Comparison of ENCODE assay signal across 9 cellular contexts in genomic region chr11:128503231-128503991, GRCh38.
DNase-seq lines count a peak whose midpoint lies in the region; ATAC-seq and TF ChIP-seq lines count a peak whose summit lies in the region.
"Had no signal": no experiment of that assay in that cellular context is flagged by ENCODE, and none has a peak within 500 bp of the region (broad histone marks: within the 10 kb centered on the region; RNA-seq: fewer than 3 reads in every experiment).

No MANE protein-coding gene starts in this region.

- no peaks in the 10 kb centered on the region for H3K9me3 Mint-ChIP-seq in activated T-helper 17 cell treated with anti-CD3 and anti-CD28 coated beads, Interleukin-2, amount 50 U/mL, for 72 hours
- no peaks in the 10 kb centered on the region for H3K9me3 Mint-ChIP-seq in immature natural killer cell

- no peaks in the 10 kb centered on the region for H3K27me3 ChIP-seq in vagina

- peak; percentile 36 for ATAC-seq in activated T-helper 17 cell treated with anti-CD3 and anti-CD28 coated beads, Interleukin-2, amount 50 U/mL, for 72 hours (replicated peaks)
- ATAC-seq in GM18870 (IDR thresholded peaks at IDR 0.05; ENCODE audit: unreplicated experiment), result no peak

- H3K4me3 ChIP-seq in vagina, result no peak overlapping the region

- peak; percentile 25 for DNase-seq in stimulated activated CD4-positive, alpha-beta T cell treated with anti-CD3 and anti-CD28 coated beads, Interleukin-1b, Interleukin-23, amount 100 ng/mL, for 48 hours
- no peak for DNase-seq in stimulated activated CD4-positive, alpha-beta T cell treated with anti-CD3 and anti-CD28 coated beads, Interleukin-12 subunit alpha, Interleukin-12 subunit beta, amount 100 ng/mL, for 4 hours
- DNase-seq in immature natural killer cell (no peak), vagina (ENCODE audit: extremely low spot score in 2 of 2) (no peak), NCI-H2171 (lab: John Stamatoyannopoulos, UW) (no peak), OCI-M1 (lab: John Stamatoyannopoulos, UW) (no peak)
- DNase-seq: KG1 had no signal

- peaks cover 100% of the 10 kb centered on the region for H3K36me3 Mint-ChIP-seq in activated T-helper 17 cell treated with anti-CD3 and anti-CD28 coated beads, Interleukin-2, amount 50 U/mL, for 72 hours (ENCODE audit: low read depth)
- peaks cover 3 to 22% (median 19%) of the 10 kb centered on the region in 3 donors for H3K36me3 Mint-ChIP-seq in immature natural killer cell

- H3K27ac ChIP-seq in vagina, result peak overlapping the region; percentile 79

- H3K4me1 ChIP-seq in vagina, result peaks cover 98% of the 10 kb centered on the region

- peaks cover 82% of the 10 kb centered on the region for H3K4me1 Mint-ChIP-seq in activated T-helper 17 cell treated with anti-CD3 and anti-CD28 coated beads, Interleukin-2, amount 50 U/mL, for 72 hours
- H3K4me1 Mint-ChIP-seq in immature natural killer cell, result peaks cover 99 to 100% of the 10 kb centered on the region in 2 donors

- H3K4me3 Mint-ChIP-seq in activated T-helper 17 cell treated with anti-CD3 and anti-CD28 coated beads, Interleukin-2, amount 50 U/mL, for 72 hours, result peak overlapping the region; percentile 99
- peak overlapping the region; percentile 59 to 99 (median 96) for H3K4me3 Mint-ChIP-seq in immature natural killer cell

- no peak for TF ChIP-seq CTCF in vagina (IDR thresholded peaks at IDR 0.05)

- peak overlapping the region; percentile 100 for H3K27ac Mint-ChIP-seq in activated T-helper 17 cell treated with anti-CD3 and anti-CD28 coated beads, Interleukin-2, amount 50 U/mL, for 72 hours
- peak overlapping the region; percentile 86 to 98 (median 96) for H3K27ac Mint-ChIP-seq in immature natural killer cell

- intact Hi-C loops in vagina (cut with DNase I), result no loop called here

- no peaks in the 10 kb centered on the region for H3K36me3 ChIP-seq in vagina

- H3K27me3 Mint-ChIP-seq in activated T-helper 17 cell treated with anti-CD3 and anti-CD28 coated beads, Interleukin-2, amount 50 U/mL, for 72 hours, result no peaks in the 10 kb centered on the region
- peaks cover 3 to 22% (median 8%) of the 10 kb centered on the region in 3 donors for H3K27me3 Mint-ChIP-seq in immature natural killer cell (ENCODE audit: low read depth in 3 of 3)

- no peak for TF ChIP-seq POLR2A in vagina (IDR thresholded peaks at IDR 0.05)

- H3K9me3 ChIP-seq in vagina, result no peaks in the 10 kb centered on the region
